ENCODE assay signal across 8 cellular contexts in the genomic region with DNA sequence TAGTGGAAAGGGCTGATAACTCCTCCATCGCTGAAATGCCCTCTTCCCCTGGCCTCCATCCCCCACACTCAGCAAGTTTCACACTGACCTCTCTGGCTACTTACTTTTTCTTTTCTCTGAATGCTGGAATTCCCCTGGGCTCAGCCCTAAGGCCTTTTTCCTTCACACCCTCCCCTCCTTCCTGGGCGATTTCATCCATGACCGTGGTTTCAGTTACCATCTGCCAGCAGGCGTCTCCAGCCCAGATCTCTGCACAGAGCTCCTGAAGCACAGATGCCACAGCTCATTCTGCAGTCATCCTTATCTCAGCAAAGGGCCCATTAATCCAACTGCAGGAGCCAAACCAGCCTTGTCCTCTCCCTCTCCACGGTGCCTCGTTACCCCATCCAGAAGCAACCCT.
DNase-seq lines count a peak whose midpoint lies in the region; ATAC-seq and TF ChIP-seq lines count a peak whose summit lies in the region.

No MANE protein-coding gene starts in this region.

- CTCF ChIA-PET in AG04449 (lab: Yijun Ruan, JAX) = interaction anchor here (0.7 to 3.1 kb wide), 9 partner anchors 8 to 134 kb away, joined by 3 to 12 read pairs (median 5); no protein-coding TSS in a partner anchor

- H3K36me3 Mint-ChIP-seq in stimulated activated effector memory CD8-positive, alpha-beta T cell treated with anti-CD3 and anti-CD28 coated beads, Interleukin-12 subunit alpha, Interleukin-12 subunit beta, amount 100 ng/mL, for 72 hours = peaks cover 82% of the 10 kb centered on the region

- no peaks in the 10 kb centered on the region for H3F3A ChIP-seq in MM.1S (ENCODE audit: insufficient read depth, low read length)

- H3K27ac ChIP-seq in gastroesophageal sphincter = peak overlapping the region; percentile 8 to 90 (median 80)
- H3K27ac ChIP-seq in MM.1S (ENCODE audit: low read length) = no peak overlapping the region

- TF ChIP-seq CTCF in AG04449 (IDR thresholded peaks at IDR 0.05; ENCODE audit: insufficient read depth, low read length, missing control alignments) = peak; percentile 47
- TF ChIP-seq CTCF in gastroesophageal sphincter (IDR thresholded peaks at IDR 0.05) = peak in 2 of 4 experiments; percentile 30 to 31
- TF ChIP-seq CTCF in MM.1S (IDR thresholded peaks at IDR 0.05; ENCODE audit: low read length) = no peak

- H3K4me1 ChIP-seq in gastroesophageal sphincter (peaks cover 3 to 71% (median 24%) of the 10 kb centered on the region in 3 donors), MM.1S (ENCODE audit: low read length) (no peaks in the 10 kb centered on the region)

- in situ Hi-C loops in SK-MEL-5 (cut with HindIII; ENCODE audit: low pct_unique_long_range_greater_than_20kb, low sequenced_read_pairs) = no loop called here
- in situ Hi-C loops in KBM-7 (cut with MboI; ENCODE audit: low pct_unique_long_range_greater_than_20kb, low sequenced_read_pairs) = no loop called here

- no peak for TF ChIP-seq POLR2A in gastroesophageal sphincter (IDR thresholded peaks at IDR 0.05)

- POLR2A ChIA-PET in AG04449 (lab: Yijun Ruan, JAX) = no interaction called here

- H3K9me3 Mint-ChIP-seq in stimulated activated effector memory CD8-positive, alpha-beta T cell treated with anti-CD3 and anti-CD28 coated beads, Interleukin-12 subunit alpha, Interleukin-12 subunit beta, amount 100 ng/mL, for 72 hours = no peaks in the 10 kb centered on the region

- no peaks in the 10 kb centered on the region for H3K9me2 ChIP-seq in MM.1S (replicated peaks; ENCODE audit: insufficient read depth, low read length)

- H3K4me1 Mint-ChIP-seq in stimulated activated effector memory CD8-positive, alpha-beta T cell treated with anti-CD3 and anti-CD28 coated beads, Interleukin-12 subunit alpha, Interleukin-12 subunit beta, amount 100 ng/mL, for 72 hours = peaks cover 43% of the 10 kb centered on the region

- H3K27me3 ChIP-seq in gastroesophageal sphincter (no peaks in the 10 kb centered on the region), MM.1S (replicated peaks; ENCODE audit: insufficient read depth, low read length) (no peaks in the 10 kb centered on the region)

- H3K4me3 Mint-ChIP-seq in stimulated activated effector memory CD8-positive, alpha-beta T cell treated with anti-CD3 and anti-CD28 coated beads, Interleukin-12 subunit alpha, Interleukin-12 subunit beta, amount 100 ng/mL, for 72 hours = no peak overlapping the region

- DNase-seq in AG04449 (ENCODE audit: low read depth, low spot score) (no peak), SK-MEL-5 (ENCODE audit: low read depth, low spot score) (peak; percentile 72), KBM-7 (no peak), DMS153 (lab: John Stamatoyannopoulos, UW) (no peak), MM.1S (no peak)
- no peak for DNase-seq in stimulated activated effector memory CD8-positive, alpha-beta T cell treated with anti-CD3 and anti-CD28 coated beads, Interleukin-12 subunit alpha, Interleukin-12 subunit beta, amount 100 ng/mL, for 72 hours (ENCODE audit: low spot score in 2 of 2)

- no peak overlapping the region for H3K4me2 ChIP-seq in MM.1S (ENCODE audit: low read depth, low read length)

- no peak overlapping the region for H3K9ac ChIP-seq in MM.1S (ENCODE audit: low read length)

- H3K9me3 ChIP-seq in gastroesophageal sphincter (no peaks in the 10 kb centered on the region), MM.1S (replicated peaks; ENCODE audit: insufficient read depth, low read length) (no peaks in the 10 kb centered on the region)

- TF ChIP-seq EP300 in gastroesophageal sphincter (IDR thresholded peaks at IDR 0.05) = no peak

- H3K36me3 ChIP-seq in gastroesophageal sphincter = no peaks in the 10 kb centered on the region
- no peaks in the 10 kb centered on the region for H3K36me3 ChIP-seq in MM.1S (replicated peaks; ENCODE audit: insufficient read depth, low read length)

- no peaks in the 10 kb centered on the region for H3K79me2 ChIP-seq in MM.1S (ENCODE audit: low read length)

- H3K4me3 ChIP-seq in AG04449 (ENCODE audit: low read depth, low read length) (no peak overlapping the region), gastroesophageal sphincter (no peak overlapping the region), MM.1S (ENCODE audit: low read length) (no peak overlapping the region)

- WGBS in gastroesophageal sphincter (ENCODE audit: low coverage in 1 of 2), 2 donors = 19 to 27% methylated on average over 4 to 5 of the region's 6 CpGs

- H4K20me1 ChIP-seq in MM.1S (ENCODE audit: insufficient read depth, low read length) = no peaks in the 10 kb centered on the region

- H3K27ac Mint-ChIP-seq in stimulated activated effector memory CD8-positive, alpha-beta T cell treated with anti-CD3 and anti-CD28 coated beads, Interleukin-12 subunit alpha, Interleukin-12 subunit beta, amount 100 ng/mL, for 72 hours = peak overlapping the region; percentile 94

- H2AFZ ChIP-seq in MM.1S (ENCODE audit: low read length) = no peak overlapping the region

- peak; percentile 71 for ATAC-seq in GM18870 (IDR thresholded peaks at IDR 0.05; ENCODE audit: unreplicated experiment)
- ATAC-seq in gastroesophageal sphincter = peak; percentile 53
- no peak for ATAC-seq in stimulated activated effector memory CD8-positive, alpha-beta T cell treated with anti-CD3 and anti-CD28 coated beads, Interleukin-12 subunit alpha, Interleukin-12 subunit beta, amount 100 ng/mL, for 72 hours
